In the genomic region with DNA sequence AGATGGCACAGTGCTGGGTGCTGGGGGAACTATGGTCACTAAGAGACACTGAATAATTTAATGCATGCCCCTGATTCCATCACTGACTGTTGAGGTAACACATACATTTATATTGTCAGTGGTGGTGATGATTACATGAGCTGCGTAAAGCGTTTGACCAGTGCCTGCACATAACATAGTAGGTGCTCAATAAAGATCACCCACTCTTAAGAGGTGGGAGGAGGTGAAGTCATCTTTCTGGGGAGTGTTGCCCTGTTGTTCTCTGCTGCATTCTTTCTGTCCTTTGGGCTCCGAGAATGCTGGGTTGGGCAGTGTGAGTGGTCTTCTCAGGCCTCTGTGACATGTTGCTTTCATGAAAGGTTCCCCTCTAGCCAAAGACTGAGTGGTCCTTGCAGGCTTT, we compare ENCODE assay signal across 1 cellular context.
TF ChIP-seq lines count a peak whose summit lies in the region.

No MANE protein-coding gene starts in this region.

TF ChIP-seq in GM23338, 12 proteins besides CTCF, POLR2A, EP300 and RAD21 (continued from another document):
- TF ChIP-seq REST (IDR thresholded peaks at IDR 0.05; ENCODE audit: unreplicated experiment) (no peak), ZNF114 (CRISPR knock-in tag; IDR thresholded peaks at IDR 0.05) (no peak), JUNB (IDR thresholded peaks at IDR 0.05; ENCODE audit: unreplicated experiment) (no peak), EZH2 (IDR thresholded peaks at IDR 0.05; ENCODE audit: low read depth, unreplicated experiment) (no peak), ZNF331 (CRISPR knock-in tag; IDR thresholded peaks at IDR 0.05; ENCODE audit: low read depth) (no peak), NANOG (IDR thresholded peaks at IDR 0.05; ENCODE audit: borderline replicate concordance) (no peak), CREB1 (CRISPR knock-in tag; IDR thresholded peaks at IDR 0.05; ENCODE audit: low read depth) (no peak)
- TF ChIP-seq, protein P1, sequence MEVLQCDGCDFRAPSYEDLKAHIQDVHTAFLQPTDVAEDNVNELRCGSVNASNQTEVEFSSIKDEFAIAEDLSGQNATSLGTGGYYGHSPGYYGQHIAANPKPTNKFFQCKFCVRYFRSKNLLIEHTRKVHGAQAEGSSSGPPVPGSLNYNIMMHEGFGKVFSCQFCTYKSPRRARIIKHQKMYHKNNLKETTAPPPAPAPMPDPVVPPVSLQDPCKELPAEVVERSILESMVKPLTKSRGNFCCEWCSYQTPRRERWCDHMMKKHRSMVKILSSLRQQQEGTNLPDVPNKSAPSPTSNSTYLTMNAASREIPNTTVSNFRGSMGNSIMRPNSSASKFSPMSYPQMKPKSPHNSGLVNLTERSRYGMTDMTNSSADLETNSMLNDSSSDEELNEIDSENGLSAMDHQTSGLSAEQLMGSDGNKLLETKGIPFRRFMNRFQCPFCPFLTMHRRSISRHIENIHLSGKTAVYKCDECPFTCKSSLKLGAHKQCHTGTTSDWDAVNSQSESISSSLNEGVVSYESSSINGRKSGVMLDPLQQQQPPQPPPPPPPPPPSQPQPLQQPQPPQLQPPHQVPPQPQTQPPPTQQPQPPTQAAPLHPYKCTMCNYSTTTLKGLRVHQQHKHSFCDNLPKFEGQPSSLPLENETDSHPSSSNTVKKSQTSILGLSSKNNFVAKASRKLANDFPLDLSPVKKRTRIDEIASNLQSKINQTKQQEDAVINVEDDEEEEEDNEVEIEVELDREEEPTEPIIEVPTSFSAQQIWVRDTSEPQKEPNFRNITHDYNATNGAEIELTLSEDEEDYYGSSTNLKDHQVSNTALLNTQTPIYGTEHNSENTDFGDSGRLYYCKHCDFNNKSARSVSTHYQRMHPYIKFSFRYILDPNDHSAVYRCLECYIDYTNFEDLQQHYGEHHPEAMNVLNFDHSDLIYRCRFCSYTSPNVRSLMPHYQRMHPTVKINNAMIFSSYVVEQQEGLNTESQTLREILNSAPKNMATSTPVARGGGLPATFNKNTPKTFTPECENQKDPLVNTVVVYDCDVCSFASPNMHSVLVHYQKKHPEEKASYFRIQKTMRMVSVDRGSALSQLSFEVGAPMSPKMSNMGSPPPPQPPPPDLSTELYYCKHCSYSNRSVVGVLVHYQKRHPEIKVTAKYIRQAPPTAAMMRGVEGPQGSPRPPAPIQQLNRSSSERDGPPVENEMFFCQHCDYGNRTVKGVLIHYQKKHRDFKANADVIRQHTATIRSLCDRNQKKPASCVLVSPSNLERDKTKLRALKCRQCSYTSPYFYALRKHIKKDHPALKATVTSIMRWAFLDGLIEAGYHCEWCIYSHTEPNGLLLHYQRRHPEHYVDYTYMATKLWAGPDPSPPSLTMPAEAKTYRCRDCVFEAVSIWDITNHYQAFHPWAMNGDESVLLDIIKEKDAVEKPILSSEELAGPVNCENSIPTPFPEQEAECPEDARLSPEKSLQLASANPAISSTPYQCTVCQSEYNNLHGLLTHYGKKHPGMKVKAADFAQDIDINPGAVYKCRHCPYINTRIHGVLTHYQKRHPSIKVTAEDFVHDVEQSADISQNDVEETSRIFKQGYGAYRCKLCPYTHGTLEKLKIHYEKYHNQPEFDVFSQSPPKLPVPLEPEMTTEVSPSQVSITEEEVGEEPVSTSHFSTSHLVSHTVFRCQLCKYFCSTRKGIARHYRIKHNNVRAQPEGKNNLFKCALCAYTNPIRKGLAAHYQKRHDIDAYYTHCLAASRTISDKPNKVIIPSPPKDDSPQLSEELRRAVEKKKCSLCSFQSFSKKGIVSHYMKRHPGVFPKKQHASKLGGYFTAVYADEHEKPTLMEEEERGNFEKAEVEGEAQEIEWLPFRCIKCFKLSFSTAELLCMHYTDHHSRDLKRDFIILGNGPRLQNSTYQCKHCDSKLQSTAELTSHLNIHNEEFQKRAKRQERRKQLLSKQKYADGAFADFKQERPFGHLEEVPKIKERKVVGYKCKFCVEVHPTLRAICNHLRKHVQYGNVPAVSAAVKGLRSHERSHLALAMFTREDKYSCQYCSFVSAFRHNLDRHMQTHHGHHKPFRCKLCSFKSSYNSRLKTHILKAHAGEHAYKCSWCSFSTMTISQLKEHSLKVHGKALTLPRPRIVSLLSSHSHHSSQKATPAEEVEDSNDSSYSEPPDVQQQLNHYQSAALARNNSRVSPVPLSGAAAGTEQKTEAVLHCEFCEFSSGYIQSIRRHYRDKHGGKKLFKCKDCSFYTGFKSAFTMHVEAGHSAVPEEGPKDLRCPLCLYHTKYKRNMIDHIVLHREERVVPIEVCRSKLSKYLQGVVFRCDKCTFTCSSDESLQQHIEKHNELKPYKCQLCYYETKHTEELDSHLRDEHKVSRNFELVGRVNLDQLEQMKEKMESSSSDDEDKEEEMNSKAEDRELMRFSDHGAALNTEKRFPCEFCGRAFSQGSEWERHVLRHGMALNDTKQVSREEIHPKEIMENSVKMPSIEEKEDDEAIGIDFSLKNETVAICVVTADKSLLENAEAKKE (CRISPR knock-in tag; IDR thresholded peaks at IDR 0.05): no peak
